In the genomic region with DNA sequence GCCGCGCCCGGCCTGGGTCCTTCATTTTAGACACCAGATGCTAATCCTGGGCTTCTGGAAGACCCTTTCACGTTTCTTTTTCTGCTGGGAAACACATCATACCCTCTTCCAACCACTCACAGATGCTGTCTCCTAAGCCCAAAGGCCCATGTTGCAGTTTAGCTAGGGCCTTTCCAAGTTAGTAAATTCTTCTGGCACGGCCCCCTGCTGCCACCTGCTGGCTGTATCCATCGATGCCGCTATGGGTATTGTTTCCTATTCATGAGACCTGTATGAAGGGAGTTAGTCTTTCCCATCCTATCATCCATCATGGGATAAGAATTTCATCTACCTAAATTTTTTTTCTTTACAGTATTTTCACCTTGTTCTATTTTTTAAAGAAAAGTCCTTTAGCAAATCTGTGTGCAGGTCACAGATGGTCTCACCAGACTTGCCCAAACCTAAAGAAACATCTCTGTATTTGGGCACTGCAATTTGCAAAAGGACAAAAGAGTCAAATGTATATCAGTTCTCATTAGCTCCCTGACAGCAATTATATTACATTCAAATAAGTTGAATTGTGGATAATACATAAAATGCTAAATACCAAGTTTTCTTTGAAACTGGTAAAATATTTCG, we compare ENCODE assay signal across 8 cellular contexts. TPM values are rescaled to one million over a fixed set of nuclear protein-coding genes. Genes with fewer than 3 reads are reported as not detected.
DNase-seq lines count a peak whose midpoint lies in the region; ATAC-seq and TF ChIP-seq lines count a peak whose summit lies in the region.

No MANE protein-coding gene starts in this region.

- CTCF ChIA-PET in T-cell (lab: Charles Lee) = interaction anchor here (1.0 to 1.7 kb wide), 4 partner anchors 35 to 37 kb away, joined by 3 to 4 read pairs (median 3); no protein-coding TSS in a partner anchor

- H3K27me3 Mint-ChIP-seq in T-cell = peaks cover 0 to 4% of the 10 kb centered on the region in 2 donors

- H3K27me3 ChIP-seq in adipocyte (replicated peaks; ENCODE audit: control insufficient read depth, insufficient read depth, low read length) = peaks cover 3% of the 10 kb centered on the region

- H3K36me3 ChIP-seq in adipocyte (ENCODE audit: control insufficient read depth, insufficient read depth, low read length, severe bottlenecking) = no peaks in the 10 kb centered on the region

- H3K27ac Mint-ChIP-seq in T-cell = no peak overlapping the region

- H3K4me3 Mint-ChIP-seq in T-cell = no peak overlapping the region

- H3K4me1 ChIP-seq in adipocyte (ENCODE audit: control insufficient read depth, insufficient read depth, low read length) = peaks cover 6% of the 10 kb centered on the region

- H3K4me3 ChIP-seq in GM12875 (ENCODE audit: low read depth, low read length) (no peak overlapping the region), adipocyte (ENCODE audit: low read length) (no peak overlapping the region)

- DNase-seq in NAMALWA (ENCODE audit: low spot score) (peak; percentile 64), T-cell (peak; percentile 18 to 66 (median 51)), adipocyte (ENCODE audit: low read depth) (peak; percentile 80), left ventricle myocardium superior (peak; percentile 82), sciatic nerve (ENCODE audit: low spot score) (peak; percentile 87)

- no peaks in the 10 kb centered on the region for H3K9me3 ChIP-seq in adipocyte (ENCODE audit: control insufficient read depth, low read length)

- POLR2A ChIA-PET in T-cell (lab: Charles Lee) = no interaction called here

- H3K9ac ChIP-seq in adipocyte (ENCODE audit: low read length) = no peak overlapping the region

- intact Hi-C loops in left ventricle myocardium superior (cut with micrococcal nuclease) (no loop called here), sciatic nerve (cut with DNase I) (no loop called here)

- ATAC-seq in T-cell (replicated peaks in 1 of 4) = peak in 2 of 4 experiments; percentile 44 to 62
- ATAC-seq in left ventricle myocardium superior = peak; percentile 76
- ATAC-seq in sciatic nerve = peak; percentile 73
- no peak for ATAC-seq in HG02852 (IDR thresholded peaks at IDR 0.05; ENCODE audit: unreplicated experiment)

- no peaks in the 10 kb centered on the region for H3K9me3 Mint-ChIP-seq in T-cell

- H3K4me1 Mint-ChIP-seq in T-cell = peaks cover 0 to 16% (median 10%) of the 10 kb centered on the region in 3 donors

- TF ChIP-seq CTCF in 22Rv1 (IDR thresholded peaks at IDR 0.05) (peak; percentile 82), GM12875 (IDR thresholded peaks at IDR 0.05; ENCODE audit: borderline replicate concordance, insufficient read depth, low read depth, low read length) (peak; percentile 80)

- no peak overlapping the region for H3K27ac ChIP-seq in 22Rv1

- no peaks in the 10 kb centered on the region for H3K36me3 Mint-ChIP-seq in T-cell

RNA-seq across cellular contexts. Expression of a gene that starts 37.8 kb away (rescaled TPM):
- total RNA-seq in T-cell (1 to 10 TPM; 2.3 to 6.3 (median 3.7) TPM), left ventricle myocardium superior (4.6 TPM), sciatic nerve (6.5 TPM)

RNA-seq across cellular contexts. Expression of a gene that starts 40.2 kb away (rescaled TPM):
- total RNA-seq in T-cell (1 to 10 TPM; 3.5 to 7.2 (median 6.7) TPM), left ventricle myocardium superior (3.1 TPM), sciatic nerve (11.3 TPM)
